In the genomic region with DNA sequence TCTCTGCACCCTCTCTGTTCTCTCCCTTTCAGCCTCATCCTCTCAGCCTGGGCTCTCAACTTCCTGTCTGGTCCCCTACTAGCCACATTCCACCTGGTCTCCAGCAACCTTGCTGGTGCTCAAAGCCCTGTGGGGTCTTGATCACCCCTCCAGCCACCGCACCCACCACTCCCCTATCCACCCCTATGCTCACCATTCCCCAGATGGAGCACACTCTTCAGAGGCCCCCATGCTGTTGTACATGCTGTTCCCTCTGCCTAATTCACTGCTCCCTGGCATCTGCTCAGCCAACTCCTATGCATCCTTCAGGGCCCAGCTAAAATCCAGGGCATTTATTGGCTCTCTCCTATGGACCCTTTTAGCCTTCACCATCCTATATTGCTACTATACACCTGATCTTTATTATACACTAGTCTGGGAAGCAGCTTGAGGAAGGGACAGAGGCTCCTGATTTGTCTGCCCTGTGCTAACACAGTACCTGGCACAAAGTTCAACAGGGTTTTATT, we compare ENCODE assay signal across 21 cellular contexts.
DNase-seq lines count a peak whose midpoint lies in the region; ATAC-seq and TF ChIP-seq lines count a peak whose summit lies in the region.
"Had no signal": no experiment of that assay in that cellular context is flagged by ENCODE, and none has a peak within 500 bp of the region (broad histone marks: within the 10 kb centered on the region; RNA-seq: fewer than 3 reads in every experiment).

No MANE protein-coding gene starts in this region.

- no peak for DNase-seq in SK-N-SH
- no peak for DNase-seq in IMR-90
- no peak for DNase-seq in endothelial cell (ENCODE audit: low spot score)
- DNase-seq in posterior vena cava (ENCODE audit: low spot score): peak; percentile 11
- no peak for DNase-seq in nucleus accumbens (lab: John Stamatoyannopoulos, UW)
- no peak for DNase-seq in Calu3
- DNase-seq in NCI-H1930 (lab: John Stamatoyannopoulos, UW): no peak
- DNase-seq: Caco-2; CD4-positive, CD25-positive, alpha-beta regulatory T cell; CD8-positive, alpha-beta T cell; DMS 273 treated with DMSO at 0.1 percent for 48 hours; EL; GM23248; H7; HCEC 1CT had no signal

- H3K27ac ChIP-seq in SK-N-SH (ENCODE audit: low read depth in 2 of 2, low read length in 1 of 2): no peak overlapping the region
- no peak overlapping the region for H3K27ac ChIP-seq in IMR-90 (ENCODE audit: insufficient read depth, low read length)
- H3K27ac ChIP-seq: 22Rv1, BLaER1, C4-2B, GM23248 had no signal

- H4K91ac ChIP-seq in IMR-90 (ENCODE audit: insufficient read depth, low read depth, low read length): no peak overlapping the region

- peaks cover 2 to 32% of the 10 kb centered on the region in 2 experiments for H3K79me1 ChIP-seq in IMR-90 (ENCODE audit: low read depth in 1 of 2, low read length in 2 of 2)

- H3K36me3 ChIP-seq in SK-N-SH (replicated peaks in 1 of 2; ENCODE audit: control insufficient read depth in 1 of 2, insufficient read depth in 2 of 2, low read length in 1 of 2) (no peaks in the 10 kb centered on the region), IMR-90 (ENCODE audit: control insufficient read depth, insufficient read depth, low read length) (no peaks in the 10 kb centered on the region; the same call in none of the 2 replicates)
- H3K36me3 ChIP-seq: BLaER1 had no signal

- no peak for ATAC-seq in SK-N-SH treated with all-trans-retinoic acid at 6 μM for 48 hours
- ATAC-seq in IMR-90 (ENCODE audit: low read depth): no peak
- ATAC-seq: CD8-positive, alpha-beta T cell; GM12878 had no signal

- dilution Hi-C loops in IMR-90 (cut with HindIII; ENCODE audit: low sequenced_read_pairs, unreplicated experiment): no loop called here

- WGBS in SK-N-SH (ENCODE audit: low lambda C conversion rate): 100% methylated on average over 1 of the region's 1 CpG
- WGBS in IMR-90 (ENCODE audit: extremely low coverage in 2 of 2, insufficient read length in 1 of 2), 2 experiments: no CpG with 5 or more reads among the region's 1 CpG

- no peak overlapping the region for H3K9ac ChIP-seq in SK-N-SH
- H3K9ac ChIP-seq in IMR-90 (ENCODE audit: low read depth, low read length): no peak overlapping the region
- H3K9ac ChIP-seq: BLaER1, GM23248 had no signal

- H3K4me3 ChIP-seq in SK-N-SH (ENCODE audit: low read depth in 2 of 2, low read length in 1 of 2) (no peak overlapping the region), IMR-90 (ENCODE audit: insufficient read depth, low read depth, low read length) (no peak overlapping the region)
- H3K4me3 ChIP-seq: BLaER1, GM12878, GM23248 had no signal

- POLR2A ChIA-PET in SK-N-SH (lab: Yijun Ruan, JAX): no interaction called here
- POLR2A ChIA-PET in IMR-90 (lab: Charles Lee; ENCODE audit: unreplicated experiment): no interaction called here

- H3K9me3 Mint-ChIP-seq in endothelial cell (ENCODE audit: unreplicated experiment): no peaks in the 10 kb centered on the region
- H3K9me3 Mint-ChIP-seq in Calu3 (ENCODE audit: low read depth, unreplicated experiment): no peaks in the 10 kb centered on the region
- H3K9me3 Mint-ChIP-seq: CD4-positive, CD25-positive, alpha-beta regulatory T cell; CD8-positive, alpha-beta T cell had no signal

- no peak for TF ChIP-seq POLR2A in IMR-90 (IDR thresholded peaks at IDR 0.05; ENCODE audit: low read depth, low read length)

- H3K4me1 ChIP-seq in SK-N-SH (ENCODE audit: control insufficient read depth in 1 of 2, insufficient read depth in 2 of 2, low read depth in 1 of 2, low read length in 1 of 2): peaks cover 0 to 18% of the 10 kb centered on the region in 2 experiments; a peak in 2 of 4 replicates
- H3K4me1 ChIP-seq in IMR-90 (ENCODE audit: control insufficient read depth, insufficient read depth, low read length): peaks cover 23% of the 10 kb centered on the region
- H3K4me1 ChIP-seq: Caco-2 had no signal

- no peaks in the 10 kb centered on the region for H3K79me2 ChIP-seq in SK-N-SH (ENCODE audit: insufficient read depth)

- H3K36me3 Mint-ChIP-seq in endothelial cell (ENCODE audit: low read depth, unreplicated experiment) (no peaks in the 10 kb centered on the region), Calu3 (ENCODE audit: insufficient read depth, unreplicated experiment) (no peaks in the 10 kb centered on the region)
- H3K36me3 Mint-ChIP-seq: CD4-positive, CD25-positive, alpha-beta regulatory T cell; CD8-positive, alpha-beta T cell had no signal

- no peak overlapping the region for H3K56ac ChIP-seq in IMR-90 (ENCODE audit: extremely low read depth, insufficient read depth, low read length)

- H2BK120ac ChIP-seq in IMR-90 (ENCODE audit: low read depth, low read length): no peak overlapping the region

- H2BK5ac ChIP-seq in IMR-90 (ENCODE audit: low read depth, low read length, poor library complexity, severe bottlenecking): no peak overlapping the region

- H3K4me2 ChIP-seq in SK-N-SH (no peak overlapping the region), IMR-90 (ENCODE audit: low read depth, low read length) (no peak overlapping the region)

- H3K27me3 Mint-ChIP-seq in endothelial cell (ENCODE audit: unreplicated experiment): peaks cover 6% of the 10 kb centered on the region
- peaks cover 99% of the 10 kb centered on the region for H3K27me3 Mint-ChIP-seq in Calu3 (ENCODE audit: unreplicated experiment)
- H3K27me3 Mint-ChIP-seq: CD4-positive, CD25-positive, alpha-beta regulatory T cell had no signal

- H2BK20ac ChIP-seq in IMR-90 (ENCODE audit: low read depth, low read length): 0 out of 2 replicates have a peak overlapping the region, but pooled peaks have one; percentile 14

- no peaks in the 10 kb centered on the region; the same call in 1 of the 2 replicates for H4K20me1 ChIP-seq in SK-N-SH (ENCODE audit: insufficient read depth)
- peaks cover 21% of the 10 kb centered on the region; the same call in 1 of the 2 replicates for H4K20me1 ChIP-seq in IMR-90 (ENCODE audit: insufficient read depth, low read length)
- H4K20me1 ChIP-seq: BLaER1 had no signal

- TF ChIP-seq EP300 in SK-N-SH (IDR thresholded peaks at IDR 0.05; ENCODE audit: borderline replicate concordance in 1 of 2, low read depth in 1 of 2, low read length in 1 of 2): no peak

- in situ Hi-C loops in IMR-90 (cut with MboI; ENCODE audit: low sequenced_read_pairs): no loop called here

- H2AK5ac ChIP-seq in IMR-90 (ENCODE audit: low read depth, low read length): peak overlapping the region; percentile 14; the same call in 1 of the 2 replicates

- H3K18ac ChIP-seq in IMR-90 (ENCODE audit: low read depth, low read length): no peak overlapping the region

- no peak overlapping the region for H4K5ac ChIP-seq in IMR-90 (ENCODE audit: low read depth, low read length)

- no peak for TF ChIP-seq CTCF in SK-N-SH (IDR thresholded peaks at IDR 0.05)
- no peak for TF ChIP-seq CTCF in IMR-90 (conservative IDR thresholded peaks at IDR 0.05; ENCODE audit: low read depth, low read length)
- no peak for TF ChIP-seq CTCF in endothelial cell (IDR thresholded peaks at IDR 0.05; ENCODE audit: unreplicated experiment)
- TF ChIP-seq CTCF in Calu3 (IDR thresholded peaks at IDR 0.05; ENCODE audit: unreplicated experiment): no peak

- peaks cover 2% of the 10 kb centered on the region for H3K4me1 Mint-ChIP-seq in endothelial cell (ENCODE audit: unreplicated experiment)
- H3K4me1 Mint-ChIP-seq in Calu3 (ENCODE audit: low read depth, unreplicated experiment): no peaks in the 10 kb centered on the region
- H3K4me1 Mint-ChIP-seq: B cell; CD4-positive, CD25-positive, alpha-beta regulatory T cell had no signal

- peaks cover 44% of the 10 kb centered on the region for H3K9me1 ChIP-seq in IMR-90 (ENCODE audit: insufficient read depth, low read length)

- BruUV-seq in IMR-90 (replicated peaks; lab: Mats Ljungman, UMichigan) (no TSS peak), Calu3 (replicated peaks; lab: Mats Ljungman, UMichigan) (no TSS peak)

- no peak overlapping the region for H4K8ac ChIP-seq in IMR-90 (ENCODE audit: low read depth in 2 of 2, low read length in 2 of 2)

- H3K27ac Mint-ChIP-seq in endothelial cell (ENCODE audit: unreplicated experiment) (no peak overlapping the region), Calu3 (ENCODE audit: unreplicated experiment) (no peak overlapping the region)
- H3K27ac Mint-ChIP-seq: B cell; CD8-positive, alpha-beta T cell had no signal

- H3K9me2 ChIP-seq in SK-N-SH: no peaks in the 10 kb centered on the region

- CTCF ChIA-PET in SK-N-SH (lab: Yijun Ruan, JAX) (interaction anchor here (1.2 kb wide), 2 partner anchors 16 to 68 kb away, joined by 4 read pairs; no protein-coding TSS in a partner anchor), IMR-90 (lab: Yijun Ruan, JAX) (no interaction called here), Calu3 (lab: Charles Lee) (no interaction called here)

- TF ChIP-seq RAD21 in SK-N-SH (IDR thresholded peaks at IDR 0.05; ENCODE audit: low read length): no peak
- no peak for TF ChIP-seq RAD21 in IMR-90 (IDR thresholded peaks at IDR 0.05; ENCODE audit: low read length)

- H2AFZ ChIP-seq in SK-N-SH (ENCODE audit: low read depth) (no peak overlapping the region), IMR-90 (replicated peaks; ENCODE audit: low read length, poor library complexity) (no peak overlapping the region)
- H2AFZ ChIP-seq: GM23248 had no signal

- H2BK15ac ChIP-seq in IMR-90 (ENCODE audit: low read depth, low read length): peak overlapping the region; percentile 36; the same call in 1 of the 3 replicates

- no peak overlapping the region for H3K23ac ChIP-seq in IMR-90 (ENCODE audit: low read depth, low read length)

- H3F3A ChIP-seq in SK-N-SH (replicated peaks; ENCODE audit: insufficient read depth): no peaks in the 10 kb centered on the region

- H2AK9ac ChIP-seq in IMR-90 (replicated peaks; ENCODE audit: low read depth, low read length, poor library complexity): no peak overlapping the region

- H3K4ac ChIP-seq in IMR-90 (ENCODE audit: low read depth, low read length): peak overlapping the region; percentile 31; the same call in 1 of the 2 replicates

- intact Hi-C loops in IMR-90 (cut with micrococcal nuclease) (no loop called here), posterior vena cava (cut with DNase I) (loop anchor here in 1 of 2 donors (1.0 kb wide), 1 partner anchor 37 kb away; no protein-coding TSS in a partner anchor), Calu3 (cut with micrococcal nuclease; ENCODE audit: unreplicated experiment) (no loop called here)

- no peaks in the 10 kb centered on the region for H3K27me3 ChIP-seq in SK-N-SH (ENCODE audit: insufficient read depth)
- H3K27me3 ChIP-seq in IMR-90 (ENCODE audit: control insufficient read depth, insufficient read depth, low read length): peaks cover 6% of the 10 kb centered on the region
- H3K27me3 ChIP-seq: BLaER1 had no signal

- H3K14ac ChIP-seq in IMR-90 (replicated peaks; ENCODE audit: low read depth, low read length): no peak overlapping the region

- H3K4me3 Mint-ChIP-seq in endothelial cell (ENCODE audit: unreplicated experiment) (peak overlapping the region; percentile 75), Calu3 (ENCODE audit: low read depth, unreplicated experiment) (no peak overlapping the region)
- H3K4me3 Mint-ChIP-seq: B cell; CD4-positive, CD25-positive, alpha-beta regulatory T cell; CD8-positive, alpha-beta T cell had no signal

- no peaks in the 10 kb centered on the region for H3K9me3 ChIP-seq in SK-N-SH
- no peaks in the 10 kb centered on the region for H3K9me3 ChIP-seq in IMR-90 (ENCODE audit: control insufficient read depth, insufficient read depth, low read length)
- H3K9me3 ChIP-seq: BLaER1, Caco-2 had no signal

TF ChIP-seq in SK-N-SH treated with all-trans-retinoic acid at 6 μM for 48 hours, 23 proteins besides CTCF, POLR2A, EP300 and RAD21 (continues in another document):
- TF ChIP-seq SNAI2 (CRISPR knock-in tag; IDR thresholded peaks at IDR 0.05): no peak
